In the genomic region with DNA sequence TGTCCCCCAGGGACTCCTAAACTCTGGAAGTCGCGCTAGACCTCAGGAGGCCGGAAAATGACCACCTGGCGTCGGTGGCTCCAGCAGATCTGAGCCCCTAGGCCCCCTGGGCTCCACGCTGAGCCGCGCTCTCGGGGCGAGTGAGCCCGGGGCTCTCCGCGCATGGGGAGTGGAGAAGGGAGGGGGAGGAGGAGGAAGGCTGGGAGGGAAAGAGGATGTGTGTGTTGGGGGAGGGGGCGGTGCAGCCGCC, we compare ENCODE assay signal across 8 cellular contexts. TPM values are rescaled to one million over a fixed set of nuclear protein-coding genes. Genes with fewer than 3 reads are reported as not detected.
DNase-seq lines count a peak whose midpoint lies in the region; ATAC-seq and TF ChIP-seq lines count a peak whose summit lies in the region.

No MANE protein-coding gene starts in this region.

- H3K4me1 ChIP-seq in GM23248 (ENCODE audit: insufficient read depth): peaks cover 8% of the 10 kb centered on the region; the same call in 1 of the 2 replicates
- H3K4me1 ChIP-seq in iPS-18a (ENCODE audit: control insufficient read depth, low read depth, low read length): peaks cover 39% of the 10 kb centered on the region

- H3K79me2 ChIP-seq in GM23248 (ENCODE audit: insufficient read depth): peaks cover 32% of the 10 kb centered on the region

- no peaks in the 10 kb centered on the region for H3K9me3 ChIP-seq in GM23248 (ENCODE audit: low read depth)
- H3K9me3 ChIP-seq in iPS-18a (ENCODE audit: control insufficient read depth, low read depth, low read length): no peaks in the 10 kb centered on the region

- H3K4me2 ChIP-seq in GM23248 (ENCODE audit: unreplicated experiment): peak overlapping the region; percentile 77

- no peaks in the 10 kb centered on the region for H3K36me3 ChIP-seq in GM23248 (ENCODE audit: low read depth)
- no peaks in the 10 kb centered on the region for H3K36me3 ChIP-seq in iPS-18a (ENCODE audit: control insufficient read depth, low read depth, low read length)

- no peaks in the 10 kb centered on the region for H4K20me1 ChIP-seq in GM23248 (ENCODE audit: insufficient read depth)

- ATAC-seq in HG03280 (IDR thresholded peaks at IDR 0.05; ENCODE audit: unreplicated experiment): no peak

- no peaks in the 10 kb centered on the region for H3F3A ChIP-seq in GM23248 (ENCODE audit: insufficient read depth)

- no peak for DNase-seq in AG10803 (ENCODE audit: low read depth)
- no peak for DNase-seq in GM23248
- DNase-seq in SKM-1 treated with dmso at 0.1 percent for 144 hours (lab: John Stamatoyannopoulos, UW; ENCODE audit: unreplicated experiment): peak; percentile 47
- DNase-seq in T-helper 9 cell: no peak
- no peak for DNase-seq in 8988T
- DNase-seq in OCI-M1 (lab: John Stamatoyannopoulos, UW): no peak

- H3K27ac ChIP-seq in GM23248 (peak overlapping the region; percentile 92), iPS-18a (ENCODE audit: low read length) (no peak overlapping the region)

- no peaks in the 10 kb centered on the region for H3K9me2 ChIP-seq in GM23248 (ENCODE audit: insufficient read depth)

- peak overlapping the region; percentile 90 for H2AFZ ChIP-seq in GM23248

- H3K9ac ChIP-seq in GM23248: peak overlapping the region; percentile 89
- H3K9ac ChIP-seq in iPS-18a (ENCODE audit: low read length): no peak overlapping the region

- WGBS in GM23248 (ENCODE audit: low coverage in 1 of 2, low lambda C conversion rate in 2 of 2, missing lambda C conversion rate in 2 of 2), 2 experiments: 3 to 8% methylated on average over 11 to 15 of the region's 15 CpGs

- H3K4me3 ChIP-seq in AG10803 (ENCODE audit: low read length) (peak overlapping the region; percentile 67), GM23248 (peak overlapping the region; percentile 81), iPS-18a (ENCODE audit: low read length) (peak overlapping the region; percentile 57)

- in situ Hi-C loops in GM23248 (cut with MboI): no loop called here

- no peak for TF ChIP-seq CTCF in AG10803 (conservative IDR thresholded peaks at IDR 0.05; ENCODE audit: low read length)

- H3K27me3 ChIP-seq in GM23248 (replicated peaks; ENCODE audit: insufficient read depth) (peaks cover 14% of the 10 kb centered on the region), iPS-18a (ENCODE audit: control insufficient read depth, insufficient read depth, low read length) (peaks cover 100% of the 10 kb centered on the region)

RNA-seq across cellular contexts. Expression of gene DLX1, which starts 0.9 kb away (rescaled TPM):
- 3.3 and 3.8 TPM in 2 replicates for total RNA-seq in GM23248 (2014; rRNA removed; shearing (Covaris generic))
- 7.9 and 9.5 TPM in 2 replicates for polyA plus RNA-seq in GM23248 (2016; fragmentation: Nextera tagmentation; extraction: Ambion mirVana)

RNA-seq across cellular contexts. Expression of gene DLX2, which starts 18.3 kb away (rescaled TPM):
- 2.8 and 4.7 TPM in 2 replicates for total RNA-seq in GM23248 (2014; rRNA removed; shearing (Covaris generic))
- polyA plus RNA-seq in GM23248 (2016; fragmentation: Nextera tagmentation; extraction: Ambion mirVana): 6.0 and 6.8 TPM in 2 replicates
